19 cellular contexts compared by ENCODE assay signal in the genomic region with DNA sequence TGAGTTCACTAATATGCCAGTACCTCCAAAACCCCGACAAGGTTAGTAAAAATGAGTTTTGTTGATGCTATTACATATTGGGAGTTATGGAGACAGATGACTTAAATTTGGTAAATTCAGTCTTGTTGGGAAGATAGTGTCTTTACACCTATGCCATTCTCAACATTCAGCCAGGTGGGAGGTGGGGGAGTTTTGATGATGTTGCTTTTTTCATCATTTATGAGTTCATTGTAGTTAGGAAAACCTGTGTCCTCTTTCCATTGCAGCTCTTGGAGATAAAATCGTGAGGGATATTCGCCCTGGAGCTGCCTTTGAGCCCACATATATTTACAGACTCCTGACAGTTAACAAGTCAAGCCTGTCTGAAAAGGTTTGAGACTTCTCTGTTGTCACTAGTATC. TPM values are rescaled to one million over a fixed set of nuclear protein-coding genes. Genes with fewer than 3 reads are reported as not detected.
"Had no signal": no experiment of that assay in that cellular context is flagged by ENCODE, and none has a peak within 500 bp of the region (broad histone marks: within the 10 kb centered on the region; RNA-seq: fewer than 3 reads in every experiment).

No MANE protein-coding gene starts in this region.

- H3K27ac Mint-ChIP-seq: dendritic cell treated with granulocyte-macrophage colony-stimulating factor and Interleukin-4, amounts not matched to agents 40 ng/mL and 50 ng/mL, for 4 days had no signal

- H3K4me3 Mint-ChIP-seq: activated B cell treated with CpG ODN at 0.5 μM for 24 hours; activated CD4-positive, alpha-beta memory T cell treated with anti-CD3 and anti-CD28 coated beads, Interleukin-2, amount 10 ng/mL, durations not matched to agents 7 days and 5 days; activated CD8-positive, alpha-beta memory T cell treated with anti-CD3 and anti-CD28 coated beads, Interleukin-2, amount 10 ng/mL, durations not matched to agents 7 days and 5 days; dendritic cell treated with granulocyte-macrophage colony-stimulating factor and Interleukin-4, amounts not matched to agents 40 ng/mL and 50 ng/mL, for 4 days; naive B cell had no signal

- H3K27me3 ChIP-seq: spleen, thyroid gland had no signal

- H3K9me3 ChIP-seq: mucosa of descending colon, spleen, thyroid gland had no signal

- H3K4me3 ChIP-seq: mucosa of descending colon, spleen, thyroid gland had no signal

- DNase-seq: activated B cell treated with CpG ODN at 0.5 μM for 24 hours; activated CD4-positive, alpha-beta memory T cell treated with anti-CD3 and anti-CD28 coated beads, Interleukin-2, amount 10 ng/mL, durations not matched to agents 7 days and 5 days; activated CD4-positive, alpha-beta T cell treated with anti-CD3 and anti-CD28 coated beads for 48 hours; activated CD8-positive, alpha-beta memory T cell treated with anti-CD3 and anti-CD28 coated beads, Interleukin-2, amount 10 ng/mL, durations not matched to agents 7 days and 5 days; activated T-cell treated with anti-CD3 and anti-CD28 coated beads, Interleukin-2, amount 50 U/mL, for 1 hour; amniotic stem cell; effector CD8-positive, alpha-beta T cell; foreskin fibroblast; left cardiac atrium; mesenchymal stem cell; mucosa of descending colon; naive B cell; spleen; stimulated activated CD4-positive, alpha-beta T cell treated with anti-CD3 and anti-CD28 coated beads, Interleukin-1b, Interleukin-23, amount 100 ng/mL, for 48 hours; stimulated activated CD8-positive, alpha-beta memory T cell treated with anti-CD3 and anti-CD28 coated beads, Interleukin-4, amount 100 ng/mL, for 48 hours; thyroid gland had no signal

- H3K9me3 Mint-ChIP-seq: activated B cell treated with CpG ODN at 0.5 μM for 24 hours; activated CD4-positive, alpha-beta memory T cell treated with anti-CD3 and anti-CD28 coated beads, Interleukin-2, amount 10 ng/mL, durations not matched to agents 7 days and 5 days; activated naive CD4-positive, alpha-beta T cell treated with anti-CD3 and anti-CD28 coated beads, Interleukin-2, amount 50 U/mL, for 72 hours; dendritic cell treated with granulocyte-macrophage colony-stimulating factor and Interleukin-4, amounts not matched to agents 40 ng/mL and 50 ng/mL, for 4 days; naive B cell had no signal

- FAIRE-seq: urothelium cell line had no signal

- ATAC-seq: activated CD8-positive, alpha-beta memory T cell treated with anti-CD3 and anti-CD28 coated beads, Interleukin-2, amount 10 ng/mL, durations not matched to agents 7 days and 5 days; activated naive CD4-positive, alpha-beta T cell treated with anti-CD3 and anti-CD28 coated beads, Interleukin-2, amount 50 U/mL, for 72 hours; left cardiac atrium had no signal

- H3K27me3 Mint-ChIP-seq: activated B cell treated with CpG ODN at 0.5 μM for 24 hours; activated CD4-positive, alpha-beta memory T cell treated with anti-CD3 and anti-CD28 coated beads, Interleukin-2, amount 10 ng/mL, durations not matched to agents 7 days and 5 days; activated CD8-positive, alpha-beta memory T cell treated with anti-CD3 and anti-CD28 coated beads, Interleukin-2, amount 10 ng/mL, durations not matched to agents 7 days and 5 days; dendritic cell treated with granulocyte-macrophage colony-stimulating factor and Interleukin-4, amounts not matched to agents 40 ng/mL and 50 ng/mL, for 4 days; naive B cell had no signal

- H3K27ac ChIP-seq: thyroid gland had no signal

RNA-seq across cellular contexts. Expression of a gene that starts 59.9 kb away (rescaled TPM):
- total RNA-seq: activated B cell treated with CpG ODN at 0.5 μM for 24 hours; activated CD8-positive, alpha-beta memory T cell treated with anti-CD3 and anti-CD28 coated beads, Interleukin-2, amount 10 ng/mL, durations not matched to agents 7 days and 5 days had no signal
